Comparison of ENCODE assay signal across 1 cellular context in genomic region chr1:164728719-164729118, GRCh38.
A peak's percentile ranks its signal among the peaks of the same experiment; 100 is the strongest.
TF ChIP-seq lines count a peak whose summit lies in the region.

No MANE protein-coding gene starts in this region.

TF ChIP-seq in HEK293, 187 proteins besides CTCF, POLR2A, EP300 and RAD21 (continued from another document):
- peak; percentile 100 for TF ChIP-seq BCL6B (tag by site-specific recombination; IDR thresholded peaks at IDR 0.05)
- TF ChIP-seq SP7 (tag by site-specific recombination; IDR thresholded peaks at IDR 0.05) = peak; percentile 99
- no peak for TF ChIP-seq ZNF138 (tag by site-specific recombination; IDR thresholded peaks at IDR 0.05; ENCODE audit: borderline replicate concordance)
- TF ChIP-seq ZNF132 (tag by site-specific recombination; IDR thresholded peaks at IDR 0.05; ENCODE audit: borderline replicate concordance) = no peak
- no peak for TF ChIP-seq ZNF341 (tag by site-specific recombination; IDR thresholded peaks at IDR 0.05; ENCODE audit: low read depth)
- TF ChIP-seq ZNF837 (tag by site-specific recombination; IDR thresholded peaks at IDR 0.05) = no peak
- no peak for TF ChIP-seq ZNF26 (tag by site-specific recombination; IDR thresholded peaks at IDR 0.05)
- no peak for TF ChIP-seq HIC1 (tag by site-specific recombination; IDR thresholded peaks at IDR 0.05)
- TF ChIP-seq ZNF580 (tag by site-specific recombination; IDR thresholded peaks at IDR 0.05) = 0 out of 2 replicates have a peak, but pooled peaks have one; percentile 20
- TF ChIP-seq GLIS2 (tag by site-specific recombination; IDR thresholded peaks at IDR 0.05) = no peak
- TF ChIP-seq ZXDB (tag by site-specific recombination; IDR thresholded peaks at IDR 0.05) = peak; percentile 42; the same call in 1 of the 2 replicates
- no peak for TF ChIP-seq ZNF174 (tag by site-specific recombination; IDR thresholded peaks at IDR 0.05)
- TF ChIP-seq MEIS1 (CRISPR knock-in tag; IDR thresholded peaks at IDR 0.05; ENCODE audit: borderline replicate concordance) = no peak
- TF ChIP-seq ZNF449 (tag by site-specific recombination; IDR thresholded peaks at IDR 0.05) = no peak
- TF ChIP-seq ZBTB44 (tag by site-specific recombination; IDR thresholded peaks at IDR 0.05) = peak; percentile 88
- peak; percentile 27; the same call in 1 of the 2 replicates for TF ChIP-seq ZIC2 (tag by site-specific recombination; IDR thresholded peaks at IDR 0.05)
- TF ChIP-seq MZF1 (tag by site-specific recombination; IDR thresholded peaks at IDR 0.05; ENCODE audit: borderline replicate concordance) = no peak
- peak; percentile 67; the same call in 1 of the 2 replicates for TF ChIP-seq ZNF692 (tag by site-specific recombination; IDR thresholded peaks at IDR 0.05)
- no peak for TF ChIP-seq ZNF114 (tag by site-specific recombination; IDR thresholded peaks at IDR 0.05)
- peak; percentile 77; the same call in 1 of the 2 replicates for TF ChIP-seq OSR2 (tag by site-specific recombination; IDR thresholded peaks at IDR 0.05)
- TF ChIP-seq ZEB2 (tag by site-specific recombination; IDR thresholded peaks at IDR 0.05) = peak; percentile 80
- TF ChIP-seq ZNF23 (tag by site-specific recombination; IDR thresholded peaks at IDR 0.05; ENCODE audit: borderline replicate concordance) = no peak
- no peak for TF ChIP-seq ZBTB1 (tag by site-specific recombination; IDR thresholded peaks at IDR 0.05)
- TF ChIP-seq SP3 (tag by site-specific recombination; IDR thresholded peaks at IDR 0.05) = no peak
- no peak for TF ChIP-seq ZNF16 (tag by site-specific recombination; IDR thresholded peaks at IDR 0.05; ENCODE audit: low read depth)
- no peak for TF ChIP-seq ELK4 (IDR thresholded peaks at IDR 0.05; ENCODE audit: borderline replicate concordance, low read depth, low read length)
- 0 out of 2 replicates have a peak, but pooled peaks have one; percentile 28 for TF ChIP-seq ZNF24 (tag by site-specific recombination; IDR thresholded peaks at IDR 0.05)
- TF ChIP-seq ZNF433 (tag by site-specific recombination; IDR thresholded peaks at IDR 0.05; ENCODE audit: low read depth) = no peak
- no peak for TF ChIP-seq ZNF148 (tag by site-specific recombination; IDR thresholded peaks at IDR 0.05; ENCODE audit: borderline replicate concordance)
- TF ChIP-seq EGR2 (tag by site-specific recombination; IDR thresholded peaks at IDR 0.05; ENCODE audit: low read depth) = no peak
- no peak for TF ChIP-seq ZNF76 (tag by site-specific recombination; IDR thresholded peaks at IDR 0.05; ENCODE audit: borderline replicate concordance, low read depth)
- no peak for TF ChIP-seq OVOL3 (tag by site-specific recombination; IDR thresholded peaks at IDR 0.05)
- no peak for TF ChIP-seq ZNF221 (tag by site-specific recombination; IDR thresholded peaks at IDR 0.05; ENCODE audit: borderline replicate concordance)
